ENCODE assay signal across 13 cellular contexts in the genomic region with DNA sequence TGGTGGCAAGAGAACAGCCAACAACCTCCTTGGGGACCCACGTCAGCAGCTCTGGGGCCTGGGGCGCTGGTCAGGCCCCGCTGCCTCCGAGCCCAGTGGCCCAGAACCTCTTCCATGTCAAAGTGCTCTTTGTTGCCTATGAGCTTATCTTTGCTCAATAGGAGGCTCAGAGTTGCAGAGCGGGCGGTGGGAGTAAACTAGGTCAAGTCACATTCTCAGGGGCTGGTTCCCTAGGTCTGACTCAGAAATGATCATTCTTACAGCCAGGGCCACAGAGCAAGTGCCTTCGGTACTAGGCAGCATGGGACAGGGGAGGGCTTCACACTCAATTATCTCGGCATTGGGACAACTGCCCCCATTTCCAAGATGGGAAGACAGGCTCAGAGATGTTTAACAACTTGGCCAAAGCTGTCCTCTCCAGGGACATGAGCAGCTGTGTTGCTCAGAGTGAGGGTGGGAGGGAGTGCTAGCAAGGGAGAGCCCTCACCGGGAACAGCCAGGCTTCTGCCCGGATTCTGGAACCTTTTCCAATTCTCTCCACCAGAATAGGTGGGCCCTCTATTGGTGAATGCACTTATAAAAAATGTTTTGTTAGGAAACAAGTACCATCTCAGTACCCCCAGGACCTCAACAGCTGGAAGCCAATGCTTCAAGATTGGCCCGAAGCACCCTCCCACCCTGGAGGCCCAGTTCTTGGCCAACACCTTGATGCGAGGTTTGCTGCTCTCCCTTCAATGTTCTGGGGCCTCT. TPM values are rescaled to one million over a fixed set of nuclear protein-coding genes. Genes with fewer than 3 reads are reported as not detected.
DNase-seq lines count a peak whose midpoint lies in the region; ATAC-seq and TF ChIP-seq lines count a peak whose summit lies in the region.
"Had no signal": no experiment of that assay in that cellular context is flagged by ENCODE, and none has a peak within 500 bp of the region (broad histone marks: within the 10 kb centered on the region; RNA-seq: fewer than 3 reads in every experiment).

No MANE protein-coding gene starts in this region.

- H3K4me3 ChIP-seq in adipocyte (ENCODE audit: low read length) (peak overlapping the region; percentile 35), testis (no peak overlapping the region)
- H3K4me3 ChIP-seq: upper lobe of left lung had no signal

- intact Hi-C loops in testis (cut with DNase I; ENCODE audit: low total_unique reads) = no loop called here

- peaks cover 41% of the 10 kb centered on the region for H3K4me1 ChIP-seq in adipocyte (ENCODE audit: control insufficient read depth, insufficient read depth, low read length)
- H3K4me1 ChIP-seq in testis = peaks cover 71% of the 10 kb centered on the region

- H3K36me3 ChIP-seq in adipocyte (ENCODE audit: control insufficient read depth, insufficient read depth, low read length, severe bottlenecking) (no peaks in the 10 kb centered on the region), testis (ENCODE audit: low read depth, missing control alignments) (no peaks in the 10 kb centered on the region)

- ATAC-seq in GM21360 (IDR thresholded peaks at IDR 0.05; ENCODE audit: unreplicated experiment) = peak; percentile 41
- ATAC-seq in GM19452 (IDR thresholded peaks at IDR 0.05; ENCODE audit: unreplicated experiment) = no peak
- ATAC-seq: HCT116 had no signal

- peak overlapping the region; percentile 68 to 83 for H3K27ac ChIP-seq in testis
- H3K27ac ChIP-seq: upper lobe of left lung had no signal

- 42 to 64% methylated on average over 10 to 12 of the region's 12 CpGs for WGBS in testis, 2 donors

- no peak for TF ChIP-seq CTCF in testis (IDR thresholded peaks at IDR 0.05)

- DNase-seq in adipocyte (ENCODE audit: low read depth) = no peak
- DNase-seq in islet precursor cell = peak; percentile 52
- peak; percentile 87 for DNase-seq in testis
- DNase-seq in NCI-H2196 (lab: John Stamatoyannopoulos, UW; ENCODE audit: unreplicated experiment) = no peak
- no peak for DNase-seq in activated CD4-positive, alpha-beta T cell treated with anti-CD3 and anti-CD28 coated beads for 48 hours
- DNase-seq: DMS153, NCI-H1092 had no signal

- H3K9ac ChIP-seq in adipocyte (ENCODE audit: low read length) = peak overlapping the region; percentile 71

- no peak for TF ChIP-seq POLR2A in testis (IDR thresholded peaks at IDR 0.05)

- H3K9me3 ChIP-seq in adipocyte (ENCODE audit: control insufficient read depth, low read length) (no peaks in the 10 kb centered on the region), testis (no peaks in the 10 kb centered on the region)
- H3K9me3 ChIP-seq: upper lobe of left lung had no signal

- H3K27me3 ChIP-seq in adipocyte (replicated peaks; ENCODE audit: control insufficient read depth, insufficient read depth, low read length) (no peaks in the 10 kb centered on the region), testis (no peaks in the 10 kb centered on the region)
- H3K27me3 ChIP-seq: upper lobe of left lung had no signal

RNA-seq across cellular contexts. Expression of a gene that starts 11.9 kb away (rescaled TPM):
- 100 to 1,000 TPM; 185 to 322 TPM for total RNA-seq in testis
- polyA plus RNA-seq in testis (ENCODE audit: insufficient read depth, low read depth, low replicate concordance) = 72.3 TPM

RNA-seq across cellular contexts. Expression of a gene that starts 28.8 kb away (rescaled TPM):
- under 1 TPM; 0.37 to 0.87 TPM for total RNA-seq in testis
- polyA plus RNA-seq in testis (ENCODE audit: insufficient read depth, low read depth, low replicate concordance) = 0.78 TPM
- total RNA-seq: activated T-helper 1 cell treated with anti-CD3 and anti-CD28 coated beads, Interleukin-12 subunit alpha, Interleukin-12 subunit beta, Interleukin-2, Interleukin-4 antibody, amounts not matched to agents 30 ng/mL and 10 ng/mL and 1 ng/mL, durations not matched to agents 14 hours and 24 hours and 36 hours; T-helper 2 cell treated with Interferon-gamma antibody and Interleukin-4, amounts not matched to agents 100 ng/mL and 5 ng/mL, for 36 hours; upper lobe of left lung had no signal

RNA-seq across cellular contexts. Expression of a gene that starts 55.4 kb away (rescaled TPM):
- total RNA-seq in testis = 10 to 100 TPM; 58.1 to 68.2 TPM
- 74.2 TPM for polyA plus RNA-seq in testis (ENCODE audit: insufficient read depth, low read depth, low replicate concordance)

Comparison
In these comparisons a context has a peak if more than half of its experiments do, and no peak if none do; other contexts are left out.
1. DNase-seq: peak in islet precursor cell (single experiment) and testis (single experiment); none in adipocyte (single experiment), NCI-H2196 (single experiment) and activated CD4-positive, alpha-beta T cell treated with anti-CD3 and anti-CD28 coated beads for 48 hours (single experiment).